In genomic region chrX:104168127-104168526, GRCh38 we compare ENCODE assay signal across 9 cellular contexts. TPM values are rescaled to one million over a fixed set of nuclear protein-coding genes. Genes with fewer than 3 reads are reported as not detected.
DNase-seq lines count a peak whose midpoint lies in the region; ATAC-seq and TF ChIP-seq lines count a peak whose summit lies in the region.
"Had no signal": no experiment of that assay in that cellular context is flagged by ENCODE, and none has a peak within 500 bp of the region (broad histone marks: within the 10 kb centered on the region; RNA-seq: fewer than 3 reads in every experiment).

No MANE protein-coding gene starts in this region.

- peak overlapping the region; percentile 70 for H3K4me3 Mint-ChIP-seq in activated CD8-positive, alpha-beta memory T cell treated with anti-CD3 and anti-CD28 coated beads, Interleukin-2, amount 10 ng/mL, durations not matched to agents 7 days and 5 days

- no peak for DNase-seq in activated CD8-positive, alpha-beta memory T cell treated with anti-CD3 and anti-CD28 coated beads, Interleukin-2, amount 10 ng/mL, durations not matched to agents 7 days and 5 days
- DNase-seq in activated CD8-positive, alpha-beta memory T cell treated with anti-CD3 and anti-CD28 coated beads for 24 hours, result no peak
- DNase-seq in fibroblast of pulmonary artery (ENCODE audit: low read depth) (no peak), SKM-1 treated with dmso at 0.1 percent for 144 hours (lab: John Stamatoyannopoulos, UW; ENCODE audit: unreplicated experiment) (no peak), NCI-H2107 (lab: John Stamatoyannopoulos, UW) (no peak)
- DNase-seq: effector CD8-positive, alpha-beta T cell had no signal

- H3K9me3 Mint-ChIP-seq in activated CD8-positive, alpha-beta memory T cell treated with anti-CD3 and anti-CD28 coated beads, Interleukin-2, amount 10 ng/mL, durations not matched to agents 7 days and 5 days (ENCODE audit: low read depth), result no peaks in the 10 kb centered on the region

- H3K9me3 ChIP-seq in SU-DHL-6 (ENCODE audit: insufficient read depth, low read length) (no peaks in the 10 kb centered on the region), skeletal muscle satellite cell (replicated peaks; ENCODE audit: low read length) (no peaks in the 10 kb centered on the region)

- peaks cover 1% of the 10 kb centered on the region for H3K36me3 Mint-ChIP-seq in activated CD8-positive, alpha-beta memory T cell treated with anti-CD3 and anti-CD28 coated beads, Interleukin-2, amount 10 ng/mL, durations not matched to agents 7 days and 5 days

- no peaks in the 10 kb centered on the region for H3K27me3 Mint-ChIP-seq in activated CD8-positive, alpha-beta memory T cell treated with anti-CD3 and anti-CD28 coated beads, Interleukin-2, amount 10 ng/mL, durations not matched to agents 7 days and 5 days

- H3K27me3 ChIP-seq in SU-DHL-6 (ENCODE audit: low read length) (no peaks in the 10 kb centered on the region), skeletal muscle satellite cell (ENCODE audit: control insufficient read depth, insufficient read depth, low read length) (no peaks in the 10 kb centered on the region)

- H3K27ac ChIP-seq in SU-DHL-6 (ENCODE audit: low read depth, low read length), result no peak overlapping the region

- no peak overlapping the region for H2AFZ ChIP-seq in SU-DHL-6 (ENCODE audit: low read depth, low read length, severe bottlenecking)

- ATAC-seq in activated CD8-positive, alpha-beta memory T cell treated with anti-CD3 and anti-CD28 coated beads, Interleukin-2, amount 10 ng/mL, durations not matched to agents 7 days and 5 days, result no peak
- ATAC-seq in GM19035 (IDR thresholded peaks at IDR 0.05; ENCODE audit: unreplicated experiment), result no peak

- H3K79me2 ChIP-seq in SU-DHL-6 (ENCODE audit: insufficient read depth, low read length), result peaks cover 47% of the 10 kb centered on the region

- H3K9ac ChIP-seq in SU-DHL-6 (ENCODE audit: low read length) (peak overlapping the region; percentile 84; the same call in 1 of the 2 replicates), skeletal muscle satellite cell (ENCODE audit: low read depth, low read length) (peak overlapping the region; percentile 88)

- H3K4me1 ChIP-seq in skeletal muscle satellite cell (ENCODE audit: control insufficient read depth, insufficient read depth, low read length), result no peaks in the 10 kb centered on the region

- no peaks in the 10 kb centered on the region for H3F3A ChIP-seq in SU-DHL-6 (ENCODE audit: insufficient read depth)

- CTCF ChIA-PET in activated CD8-positive, alpha-beta memory T cell treated with anti-CD3 and anti-CD28 coated beads, Interleukin-2, amount 10 ng/mL, durations not matched to agents 7 days and 5 days (lab: Charles Lee), result no interaction called here

- no peak overlapping the region for H3K4me3 ChIP-seq in SU-DHL-6 (ENCODE audit: insufficient read depth, low read length, poor library complexity, severe bottlenecking)
- peak overlapping the region; percentile 81 for H3K4me3 ChIP-seq in fibroblast of pulmonary artery (replicated peaks; ENCODE audit: low read depth, low read length)
- H3K4me3 ChIP-seq in skeletal muscle satellite cell (ENCODE audit: low read length), result peak overlapping the region; percentile 86

- no peaks in the 10 kb centered on the region for H4K20me1 ChIP-seq in SU-DHL-6 (ENCODE audit: low read depth, low read length)

- H3K27ac Mint-ChIP-seq in activated CD8-positive, alpha-beta memory T cell treated with anti-CD3 and anti-CD28 coated beads, Interleukin-2, amount 10 ng/mL, durations not matched to agents 7 days and 5 days, result peak overlapping the region; percentile 28

- H3K4me1 Mint-ChIP-seq in activated CD8-positive, alpha-beta memory T cell treated with anti-CD3 and anti-CD28 coated beads, Interleukin-2, amount 10 ng/mL, durations not matched to agents 7 days and 5 days, result peaks cover 32% of the 10 kb centered on the region

- no peak for TF ChIP-seq CTCF in SU-DHL-6 (IDR thresholded peaks at IDR 0.05; ENCODE audit: insufficient read depth, low read length, poor library complexity, severe bottlenecking)
- no peak for TF ChIP-seq CTCF in fibroblast of pulmonary artery (IDR thresholded peaks at IDR 0.05; ENCODE audit: low read length, missing control alignments)

- H3K4me2 ChIP-seq in SU-DHL-6 (ENCODE audit: low read depth, low read length, poor library complexity, severe bottlenecking) (peak overlapping the region; percentile 91), skeletal muscle satellite cell (ENCODE audit: low read length) (peak overlapping the region; percentile 82)

- H3K9me2 ChIP-seq in SU-DHL-6 (replicated peaks; ENCODE audit: insufficient read depth, low read length), result no peaks in the 10 kb centered on the region

- H3K36me3 ChIP-seq in SU-DHL-6 (ENCODE audit: low read length) (no peaks in the 10 kb centered on the region), skeletal muscle satellite cell (ENCODE audit: insufficient read depth, low read length) (peaks cover 4% of the 10 kb centered on the region)

RNA-seq across cellular contexts. Expression of gene FAM199X, which starts 1.9 kb away (rescaled TPM):
- total RNA-seq in activated CD8-positive, alpha-beta memory T cell treated with anti-CD3 and anti-CD28 coated beads, Interleukin-2, amount 10 ng/mL, durations not matched to agents 7 days and 5 days, result 10 to 100 TPM; 11.9 to 12.1 TPM
- 12.9 and 17.0 TPM in 2 replicates for total RNA-seq in skeletal muscle satellite cell (2012; rRNA removed)

RNA-seq across cellular contexts. Expression of gene SLC25A53, which starts 11.3 kb away (rescaled TPM):
- 1 to 10 TPM; 7.4 to 9.6 TPM for total RNA-seq in activated CD8-positive, alpha-beta memory T cell treated with anti-CD3 and anti-CD28 coated beads, Interleukin-2, amount 10 ng/mL, durations not matched to agents 7 days and 5 days
- total RNA-seq in skeletal muscle satellite cell (2012; rRNA removed), result 5.2 and 7.6 TPM in 2 replicates

RNA-seq across cellular contexts. Expression of gene ZCCHC18, which starts 55.8 kb away (rescaled TPM):
- total RNA-seq in activated CD8-positive, alpha-beta memory T cell treated with anti-CD3 and anti-CD28 coated beads, Interleukin-2, amount 10 ng/mL, durations not matched to agents 7 days and 5 days, result 1 to 10 TPM; 3.3 to 3.9 TPM
- under 0.01 TPM in 1 of 2 replicates, not detected in the other for total RNA-seq in skeletal muscle satellite cell (2012; rRNA removed)
